ENCODE assay signal across 2 cellular contexts in the genomic region with DNA sequence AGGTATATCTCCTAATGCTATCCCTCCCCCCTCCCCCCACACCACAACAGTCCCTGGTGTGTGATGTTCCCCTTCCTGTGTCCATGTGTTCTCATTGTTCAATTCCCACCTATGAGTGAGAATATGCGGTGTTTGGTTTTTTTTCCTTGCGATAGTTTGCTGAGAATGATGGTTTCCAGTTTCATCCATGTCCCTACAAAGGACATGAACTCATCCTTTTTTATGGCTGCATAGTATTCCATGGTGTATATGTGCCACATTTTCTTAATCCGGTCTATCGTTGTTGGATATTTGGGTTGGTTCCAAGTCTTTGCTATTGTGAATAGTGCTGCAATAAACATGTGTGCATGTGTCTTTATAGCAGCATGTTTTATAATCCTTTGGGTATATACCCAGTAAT. TPM values are rescaled to one million over a fixed set of nuclear protein-coding genes. Genes with fewer than 3 reads are reported as not detected.
"Had no signal": no experiment of that assay in that cellular context is flagged by ENCODE, and none has a peak within 500 bp of the region (broad histone marks: within the 10 kb centered on the region; RNA-seq: fewer than 3 reads in every experiment).

No MANE protein-coding gene starts in this region.

RNA-seq across cellular contexts. Expression of gene RNF212, which starts 12.1 kb away (rescaled TPM):
- total RNA-seq: H4, HFFc6 had no signal
